26 cellular contexts compared by ENCODE assay signal in the genomic region with DNA sequence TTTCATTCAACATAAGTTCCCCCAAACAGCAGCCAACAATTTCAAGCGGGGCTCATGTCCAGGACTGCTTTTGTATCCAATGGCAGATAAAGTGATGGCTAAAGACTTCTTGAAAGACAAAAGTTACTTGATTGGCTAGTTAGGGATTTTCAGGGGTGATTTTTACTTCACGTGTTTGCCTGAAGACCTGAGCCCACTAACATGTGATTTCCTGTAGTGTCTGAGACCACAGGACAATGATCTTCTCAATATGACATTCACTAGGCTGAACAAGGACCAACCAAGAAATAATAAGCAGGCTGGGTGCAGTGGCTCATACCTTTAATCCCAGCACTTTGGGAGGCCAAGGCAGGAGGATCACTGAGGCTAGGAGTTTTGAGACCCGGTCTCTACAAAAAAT.
"Had no signal": no experiment of that assay in that cellular context is flagged by ENCODE, and none has a peak within 500 bp of the region (broad histone marks: within the 10 kb centered on the region; RNA-seq: fewer than 3 reads in every experiment).

No MANE protein-coding gene starts in this region.

- H3K4me2 ChIP-seq: SK-N-SH had no signal

- H3K27ac Mint-ChIP-seq: activated CD8-positive, alpha-beta T cell treated with anti-CD3 and anti-CD28 coated beads, Interleukin-2, amount 10 ng/mL, durations not matched to agents 7 days and 5 days; T-helper 1 cell treated with Interleukin-12 subunit alpha and Interleukin-12 subunit beta and Interleukin-4 antibody, amounts not matched to agents 30 μg/mL and 1 μg/mL, for 36 hours had no signal

- H3K4me3 ChIP-seq: ascending aorta, body of pancreas, Peyer's patch, SJCRH30 had no signal

- H3K27me3 ChIP-seq: ascending aorta, body of pancreas, Peyer's patch, SJCRH30 had no signal

- H3K4me3 Mint-ChIP-seq: activated CD8-positive, alpha-beta T cell treated with anti-CD3 and anti-CD28 coated beads, Interleukin-2, amount 10 ng/mL, durations not matched to agents 7 days and 5 days; central memory CD8-positive, alpha-beta T cell; T-helper 1 cell treated with Interleukin-12 subunit alpha and Interleukin-12 subunit beta and Interleukin-4 antibody, amounts not matched to agents 30 μg/mL and 1 μg/mL, for 36 hours had no signal

- H3K9me3 ChIP-seq: ascending aorta, body of pancreas, Peyer's patch, SJCRH30, SK-N-SH had no signal

- H3K27me3 Mint-ChIP-seq: central memory CD8-positive, alpha-beta T cell had no signal

- H3K9me3 Mint-ChIP-seq: central memory CD8-positive, alpha-beta T cell; T-helper 1 cell treated with Interleukin-12 subunit alpha and Interleukin-12 subunit beta and Interleukin-4 antibody, amounts not matched to agents 30 μg/mL and 1 μg/mL, for 36 hours had no signal

- DNase-seq: activated CD4-positive, alpha-beta T cell treated with anti-CD3 and anti-CD28 coated beads for 48 hours; activated CD4-positive, alpha-beta T cell treated with anti-CD3 and anti-CD28 coated beads, Interleukin-2, amount 50 U/mL, for 4 hours; activated CD4-positive, CD25-positive, alpha-beta regulatory T cell treated with anti-CD3 and anti-CD28 coated beads, Interleukin-2, amount 50 U/mL, for 72 hours; activated CD8-positive, alpha-beta memory T cell treated with anti-CD3 and anti-CD28 coated beads, Interleukin-2, amount 50 U/mL, for 48 hours; activated CD8-positive, alpha-beta T cell treated with anti-CD3 and anti-CD28 coated beads, Interleukin-2, amount 10 ng/mL, durations not matched to agents 7 days and 5 days; activated naive CD4-positive, alpha-beta T cell treated with anti-CD3 and anti-CD28 coated beads, Interleukin-2, amount 50 U/mL, for 16 hours; activated T-cell treated with anti-CD3 and anti-CD28 coated beads, Interleukin-2, amount 50 U/mL, for 1 hour; amniotic stem cell; body of pancreas; KG1; NCI-H1048; NCI-H146; NCI-H187 treated with DMSO at 0.1 percent for 48 hours; NCI-H2081 treated with DMSO at 0.1 percent for 48 hours; NCI-H446; NCI-H524; NCI-H82; Peyer's patch; Right ventricle myocardium superior; SJCRH30; SK-N-SH; SW 1271 had no signal

- H3K36me3 ChIP-seq: ascending aorta, Peyer's patch, SJCRH30 had no signal

- H3K4me1 ChIP-seq: ascending aorta, body of pancreas, Peyer's patch, SJCRH30 had no signal

- H3K27ac ChIP-seq: ascending aorta, body of pancreas, Peyer's patch, RWPE1, SJCRH30 had no signal

- H3K9ac ChIP-seq: SK-N-SH had no signal
